In the genomic region with DNA sequence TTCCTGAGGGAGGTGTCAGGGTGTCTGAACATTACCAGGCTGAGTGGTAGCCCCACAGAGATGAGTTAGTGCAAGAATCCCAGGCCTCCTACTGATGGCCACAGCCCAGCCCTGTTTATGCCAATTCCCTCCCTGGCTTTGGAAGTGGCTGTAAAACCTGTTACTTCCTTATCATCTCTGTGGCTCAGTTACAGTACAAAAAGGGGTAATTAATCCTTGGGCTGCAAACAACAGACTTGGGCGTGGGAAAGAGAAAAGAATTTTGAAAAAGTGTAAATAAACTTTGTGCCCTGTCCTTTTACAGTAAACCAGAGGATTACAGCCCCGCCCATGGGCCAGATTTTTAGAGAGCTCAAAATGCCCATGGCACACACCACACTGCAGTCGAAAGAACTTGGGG, we compare ENCODE assay signal across 1 cellular context.
A peak's percentile ranks its signal among the peaks of the same experiment; 100 is the strongest.
TF ChIP-seq lines count a peak whose summit lies in the region.

No MANE protein-coding gene starts in this region.

TF ChIP-seq in HEK293, 187 proteins besides CTCF, POLR2A, EP300 and RAD21 (continued from another document):
- TF ChIP-seq, protein P1, sequence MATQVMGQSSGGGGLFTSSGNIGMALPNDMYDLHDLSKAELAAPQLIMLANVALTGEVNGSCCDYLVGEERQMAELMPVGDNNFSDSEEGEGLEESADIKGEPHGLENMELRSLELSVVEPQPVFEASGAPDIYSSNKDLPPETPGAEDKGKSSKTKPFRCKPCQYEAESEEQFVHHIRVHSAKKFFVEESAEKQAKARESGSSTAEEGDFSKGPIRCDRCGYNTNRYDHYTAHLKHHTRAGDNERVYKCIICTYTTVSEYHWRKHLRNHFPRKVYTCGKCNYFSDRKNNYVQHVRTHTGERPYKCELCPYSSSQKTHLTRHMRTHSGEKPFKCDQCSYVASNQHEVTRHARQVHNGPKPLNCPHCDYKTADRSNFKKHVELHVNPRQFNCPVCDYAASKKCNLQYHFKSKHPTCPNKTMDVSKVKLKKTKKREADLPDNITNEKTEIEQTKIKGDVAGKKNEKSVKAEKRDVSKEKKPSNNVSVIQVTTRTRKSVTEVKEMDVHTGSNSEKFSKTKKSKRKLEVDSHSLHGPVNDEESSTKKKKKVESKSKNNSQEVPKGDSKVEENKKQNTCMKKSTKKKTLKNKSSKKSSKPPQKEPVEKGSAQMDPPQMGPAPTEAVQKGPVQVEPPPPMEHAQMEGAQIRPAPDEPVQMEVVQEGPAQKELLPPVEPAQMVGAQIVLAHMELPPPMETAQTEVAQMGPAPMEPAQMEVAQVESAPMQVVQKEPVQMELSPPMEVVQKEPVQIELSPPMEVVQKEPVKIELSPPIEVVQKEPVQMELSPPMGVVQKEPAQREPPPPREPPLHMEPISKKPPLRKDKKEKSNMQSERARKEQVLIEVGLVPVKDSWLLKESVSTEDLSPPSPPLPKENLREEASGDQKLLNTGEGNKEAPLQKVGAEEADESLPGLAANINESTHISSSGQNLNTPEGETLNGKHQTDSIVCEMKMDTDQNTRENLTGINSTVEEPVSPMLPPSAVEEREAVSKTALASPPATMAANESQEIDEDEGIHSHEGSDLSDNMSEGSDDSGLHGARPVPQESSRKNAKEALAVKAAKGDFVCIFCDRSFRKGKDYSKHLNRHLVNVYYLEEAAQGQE (tag by site-specific recombination; IDR thresholded peaks at IDR 0.05) = no peak
- no peak for TF ChIP-seq GLI2 (tag by site-specific recombination; IDR thresholded peaks at IDR 0.05; ENCODE audit: borderline replicate concordance, low read depth)
- TF ChIP-seq, protein P2, sequence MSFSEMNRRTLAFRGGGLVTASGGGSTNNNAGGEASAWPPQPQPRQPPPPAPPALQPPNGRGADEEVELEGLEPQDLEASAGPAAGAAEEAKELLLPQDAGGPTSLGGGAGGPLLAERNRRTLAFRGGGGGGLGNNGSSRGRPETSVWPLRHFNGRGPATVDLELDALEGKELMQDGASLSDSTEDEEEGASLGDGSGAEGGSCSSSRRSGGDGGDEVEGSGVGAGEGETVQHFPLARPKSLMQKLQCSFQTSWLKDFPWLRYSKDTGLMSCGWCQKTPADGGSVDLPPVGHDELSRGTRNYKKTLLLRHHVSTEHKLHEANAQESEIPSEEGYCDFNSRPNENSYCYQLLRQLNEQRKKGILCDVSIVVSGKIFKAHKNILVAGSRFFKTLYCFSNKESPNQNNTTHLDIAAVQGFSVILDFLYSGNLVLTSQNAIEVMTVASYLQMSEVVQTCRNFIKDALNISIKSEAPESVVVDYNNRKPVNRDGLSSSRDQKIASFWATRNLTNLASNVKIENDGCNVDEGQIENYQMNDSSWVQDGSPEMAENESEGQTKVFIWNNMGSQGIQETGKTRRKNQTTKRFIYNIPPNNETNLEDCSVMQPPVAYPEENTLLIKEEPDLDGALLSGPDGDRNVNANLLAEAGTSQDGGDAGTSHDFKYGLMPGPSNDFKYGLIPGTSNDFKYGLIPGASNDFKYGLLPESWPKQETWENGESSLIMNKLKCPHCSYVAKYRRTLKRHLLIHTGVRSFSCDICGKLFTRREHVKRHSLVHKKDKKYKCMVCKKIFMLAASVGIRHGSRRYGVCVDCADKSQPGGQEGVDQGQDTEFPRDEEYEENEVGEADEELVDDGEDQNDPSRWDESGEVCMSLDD (tag by site-specific recombination; IDR thresholded peaks at IDR 0.05) = no peak
- TF ChIP-seq HOXA7 (CRISPR knock-in tag; IDR thresholded peaks at IDR 0.05; ENCODE audit: borderline replicate concordance) = no peak
- TF ChIP-seq, protein P3, sequence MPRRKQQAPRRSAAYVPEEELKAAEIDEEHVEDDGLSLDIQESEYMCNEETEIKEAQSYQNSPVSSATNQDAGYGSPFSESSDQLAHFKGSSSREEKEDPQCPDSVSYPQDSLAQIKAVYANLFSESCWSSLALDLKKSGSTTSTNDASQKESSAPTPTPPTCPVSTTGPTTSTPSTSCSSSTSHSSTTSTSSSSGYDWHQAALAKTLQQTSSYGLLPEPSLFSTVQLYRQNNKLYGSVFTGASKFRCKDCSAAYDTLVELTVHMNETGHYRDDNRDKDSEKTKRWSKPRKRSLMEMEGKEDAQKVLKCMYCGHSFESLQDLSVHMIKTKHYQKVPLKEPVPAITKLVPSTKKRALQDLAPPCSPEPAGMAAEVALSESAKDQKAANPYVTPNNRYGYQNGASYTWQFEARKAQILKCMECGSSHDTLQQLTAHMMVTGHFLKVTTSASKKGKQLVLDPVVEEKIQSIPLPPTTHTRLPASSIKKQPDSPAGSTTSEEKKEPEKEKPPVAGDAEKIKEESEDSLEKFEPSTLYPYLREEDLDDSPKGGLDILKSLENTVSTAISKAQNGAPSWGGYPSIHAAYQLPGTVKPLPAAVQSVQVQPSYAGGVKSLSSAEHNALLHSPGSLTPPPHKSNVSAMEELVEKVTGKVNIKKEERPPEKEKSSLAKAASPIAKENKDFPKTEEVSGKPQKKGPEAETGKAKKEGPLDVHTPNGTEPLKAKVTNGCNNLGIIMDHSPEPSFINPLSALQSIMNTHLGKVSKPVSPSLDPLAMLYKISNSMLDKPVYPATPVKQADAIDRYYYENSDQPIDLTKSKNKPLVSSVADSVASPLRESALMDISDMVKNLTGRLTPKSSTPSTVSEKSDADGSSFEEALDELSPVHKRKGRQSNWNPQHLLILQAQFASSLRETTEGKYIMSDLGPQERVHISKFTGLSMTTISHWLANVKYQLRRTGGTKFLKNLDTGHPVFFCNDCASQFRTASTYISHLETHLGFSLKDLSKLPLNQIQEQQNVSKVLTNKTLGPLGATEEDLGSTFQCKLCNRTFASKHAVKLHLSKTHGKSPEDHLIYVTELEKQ (tag by site-specific recombination; IDR thresholded peaks at IDR 0.05; ENCODE audit: borderline replicate concordance) = no peak
- TF ChIP-seq ZNF768 (tag by site-specific recombination; IDR thresholded peaks at IDR 0.05) = no peak
- TF ChIP-seq ZNF214 (tag by site-specific recombination; IDR thresholded peaks at IDR 0.05; ENCODE audit: borderline replicate concordance) = no peak
- peak; percentile 92 for TF ChIP-seq SCRT2 (tag by site-specific recombination; IDR thresholded peaks at IDR 0.05)
- TF ChIP-seq KLF9 (tag by site-specific recombination; IDR thresholded peaks at IDR 0.05; ENCODE audit: low read depth) = no peak
- TF ChIP-seq ZNF626 (tag by site-specific recombination; IDR thresholded peaks at IDR 0.05) = no peak
- TF ChIP-seq ZNF701 (tag by site-specific recombination; IDR thresholded peaks at IDR 0.05) = no peak
- TF ChIP-seq, protein P4, sequence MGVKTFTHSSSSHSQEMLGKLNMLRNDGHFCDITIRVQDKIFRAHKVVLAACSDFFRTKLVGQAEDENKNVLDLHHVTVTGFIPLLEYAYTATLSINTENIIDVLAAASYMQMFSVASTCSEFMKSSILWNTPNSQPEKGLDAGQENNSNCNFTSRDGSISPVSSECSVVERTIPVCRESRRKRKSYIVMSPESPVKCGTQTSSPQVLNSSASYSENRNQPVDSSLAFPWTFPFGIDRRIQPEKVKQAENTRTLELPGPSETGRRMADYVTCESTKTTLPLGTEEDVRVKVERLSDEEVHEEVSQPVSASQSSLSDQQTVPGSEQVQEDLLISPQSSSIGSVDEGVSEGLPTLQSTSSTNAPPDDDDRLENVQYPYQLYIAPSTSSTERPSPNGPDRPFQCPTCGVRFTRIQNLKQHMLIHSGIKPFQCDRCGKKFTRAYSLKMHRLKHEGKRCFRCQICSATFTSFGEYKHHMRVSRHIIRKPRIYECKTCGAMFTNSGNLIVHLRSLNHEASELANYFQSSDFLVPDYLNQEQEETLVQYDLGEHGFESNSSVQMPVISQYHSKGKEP (tag by site-specific recombination; IDR thresholded peaks at IDR 0.05) = no peak
- TF ChIP-seq RBAK (tag by site-specific recombination; IDR thresholded peaks at IDR 0.05) = no peak
- no peak for TF ChIP-seq REPIN1 (tag by site-specific recombination; IDR thresholded peaks at IDR 0.05; ENCODE audit: low read depth)
- no peak for TF ChIP-seq TRIM28 (IDR thresholded peaks at IDR 0.05; ENCODE audit: borderline replicate concordance, low read length)
- no peak for TF ChIP-seq ZNF610 (tag by site-specific recombination; IDR thresholded peaks at IDR 0.05; ENCODE audit: borderline replicate concordance)
